In genomic region chr2:178469219-178469849, GRCh38 we compare ENCODE assay signal across 28 cellular contexts.
"Had no signal": no experiment of that assay in that cellular context is flagged by ENCODE, and none has a peak within 500 bp of the region (broad histone marks: within the 10 kb centered on the region; RNA-seq: fewer than 3 reads in every experiment).

No MANE protein-coding gene starts in this region.

- H3K4me3 ChIP-seq: adrenal gland, body of pancreas, esophagus muscularis mucosa, gastrocnemius medialis, heart left ventricle had no signal

- H3K9me3 ChIP-seq: adrenal gland, body of pancreas, esophagus muscularis mucosa, gastrocnemius medialis, heart left ventricle had no signal

- H3K36me3 ChIP-seq: adrenal gland, gastrocnemius medialis had no signal

- DNase-seq: activated CD4-positive, alpha-beta T cell treated with anti-CD3 and anti-CD28 coated beads for 1 hour; activated CD4-positive, alpha-beta T cell treated with anti-CD3 and anti-CD28 coated beads for 4 hours; activated CD4-positive, alpha-beta T cell treated with anti-CD3 and anti-CD28 coated beads, Interleukin-2, amount 10 ng/mL, durations not matched to agents 7 days and 5 days; activated CD4-positive, alpha-beta T cell treated with anti-CD3 and anti-CD28 coated beads, Interleukin-2, amount 50 U/mL, for 48 hours; activated CD8-positive, alpha-beta memory T cell treated with anti-CD3 and anti-CD28 coated beads for 24 hours; activated CD8-positive, alpha-beta T cell treated with anti-CD3 and anti-CD28 coated beads for 36 hours; activated effector memory CD4-positive, alpha-beta T cell treated with anti-CD3 and anti-CD28 coated beads, Interleukin-2, amount 50 U/mL, for 16 hours; activated naive CD4-positive, alpha-beta T cell treated with anti-CD3 and anti-CD28 coated beads for 36 hours; activated naive CD8-positive, alpha-beta T cell treated with anti-CD3 and anti-CD28 coated beads for 36 hours; activated naive CD8-positive, alpha-beta T cell treated with anti-CD3 and anti-CD28 coated beads, Interleukin-2, amount 50 U/mL, for 24 hours; activated T-cell treated with anti-CD3 and anti-CD28 coated beads, Interleukin-2, amount 50 U/mL, for 48 hours; adrenal gland; amygdala; aorta; body of pancreas; caudate nucleus; cortex of kidney; dermis blood vessel endothelial cell; effector CD4-positive, alpha-beta T cell; effector memory CD8-positive, alpha-beta T cell; foreskin keratinocyte; gastrocnemius medialis; glutamatergic neuron; heart left ventricle; T-helper 2 cell had no signal

- H3K27ac ChIP-seq: adrenal gland, body of pancreas, esophagus muscularis mucosa, foreskin keratinocyte, gastrocnemius medialis, heart left ventricle, VCaP had no signal

- H3K27me3 ChIP-seq: adrenal gland, body of pancreas, esophagus muscularis mucosa, foreskin keratinocyte, gastrocnemius medialis, heart left ventricle had no signal

- ATAC-seq: activated CD8-positive, alpha-beta T cell treated with anti-CD3 and anti-CD28 coated beads for 36 hours; activated naive CD8-positive, alpha-beta T cell treated with anti-CD3 and anti-CD28 coated beads, Interleukin-2, amount 50 U/mL, for 24 hours; body of pancreas; effector memory CD8-positive, alpha-beta T cell; foreskin keratinocyte; gastrocnemius medialis; heart left ventricle; WTC11 had no signal

- H3K4me1 ChIP-seq: adrenal gland, body of pancreas, foreskin keratinocyte, gastrocnemius medialis had no signal
